Comparison of ENCODE assay signal across 1 cellular context in genomic region chr6:155420492-155420891, GRCh38.
TF ChIP-seq lines count a peak whose summit lies in the region.

No MANE protein-coding gene starts in this region.

TF ChIP-seq in HepG2, 621 proteins besides CTCF, POLR2A, EP300 and RAD21:
- TF ChIP-seq PREB (CRISPR knock-in tag; IDR thresholded peaks at IDR 0.05) (no peak), CHD4 (IDR thresholded peaks at IDR 0.05; ENCODE audit: borderline replicate concordance, low read length) (peak; percentile 79; the same call in 1 of the 2 replicates), RCOR2 (CRISPR knock-in tag; IDR thresholded peaks at IDR 0.05) (peak; percentile 70; the same call in 1 of the 2 replicates), HNRNPUL1 (IDR thresholded peaks at IDR 0.05; ENCODE audit: low read depth, low read length) (no peak), ZNF629 (CRISPR knock-in tag; conservative IDR thresholded peaks at IDR 0.05) (peak; percentile 92)
